9 cellular contexts compared by ENCODE assay signal in the genomic region with DNA sequence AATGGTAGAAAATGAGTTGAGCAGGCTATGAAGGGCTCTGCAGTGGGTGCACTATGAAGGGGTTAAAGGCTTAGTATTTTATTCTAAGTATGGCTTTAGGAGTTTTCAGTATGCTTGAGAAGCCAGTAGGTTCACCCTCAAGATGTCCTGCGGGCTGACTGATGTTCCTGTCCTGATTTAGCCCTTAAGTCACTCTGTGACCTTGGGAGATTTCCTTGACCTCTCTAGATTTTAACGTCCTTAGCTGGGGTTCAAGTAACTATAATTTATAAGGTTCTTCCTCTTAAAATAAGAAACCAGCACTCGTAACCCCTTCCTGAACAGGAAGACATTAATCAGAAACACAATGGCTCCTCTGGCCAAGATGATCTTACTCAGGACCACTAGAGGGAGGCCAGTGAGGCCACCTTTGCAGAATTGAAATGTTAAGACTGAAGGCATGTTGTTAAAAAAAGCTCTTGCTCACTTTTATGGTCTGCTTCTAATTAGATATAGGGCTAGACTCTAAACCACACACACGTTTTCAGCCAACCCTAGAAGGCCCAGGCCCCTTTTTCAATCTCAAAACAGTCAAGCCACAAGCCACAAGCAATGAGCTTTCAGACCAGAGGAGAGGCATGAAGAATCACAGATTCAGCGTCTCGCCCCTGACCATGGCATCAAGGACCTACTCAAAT. TPM values are rescaled to one million over a fixed set of nuclear protein-coding genes. Genes with fewer than 3 reads are reported as not detected.
DNase-seq lines count a peak whose midpoint lies in the region; ATAC-seq, FAIRE-seq and TF ChIP-seq lines count a peak whose summit lies in the region.
"Had no signal": no experiment of that assay in that cellular context is flagged by ENCODE, and none has a peak within 500 bp of the region (broad histone marks: within the 10 kb centered on the region; RNA-seq: fewer than 3 reads in every experiment).

No MANE protein-coding gene starts in this region.

- TF ChIP-seq CTCF in natural killer cell (IDR thresholded peaks at IDR 0.05) (no peak), dorsolateral prefrontal cortex (IDR thresholded peaks at IDR 0.05 in 54 of 56, conservative IDR thresholded peaks at IDR 0.05 in 2 of 56; ENCODE audit: low read depth in 1 of 56, partially characterized antibody in 56 of 56) (peak in 42 of 56 donors; percentile 10 to 44 (median 27)), upper lobe of right lung (IDR thresholded peaks at IDR 0.05) (peak; percentile 30)

- peaks cover 4% of the 10 kb centered on the region for H3K4me1 ChIP-seq in upper lobe of right lung

- H3K27ac ChIP-seq in dorsolateral prefrontal cortex, result no peak overlapping the region
- no peak overlapping the region for H3K27ac ChIP-seq in upper lobe of right lung

- H3K9me3 ChIP-seq in upper lobe of right lung, result no peaks in the 10 kb centered on the region

- H3K27me3 ChIP-seq in dorsolateral prefrontal cortex (no peaks in the 10 kb centered on the region), upper lobe of right lung (no peaks in the 10 kb centered on the region)

- H3K4me1 Mint-ChIP-seq in natural killer cell, result peaks cover 12 to 22% of the 10 kb centered on the region in 2 donors
- peaks cover 6 to 10% of the 10 kb centered on the region in 2 donors for H3K4me1 Mint-ChIP-seq in natural killer cell treated with Interleukin-12 subunit alpha and Interleukin-12 subunit beta and Interleukin-15 and Interleukin-18, amount 100 ng/mL, for 72 hours (ENCODE audit: low read depth in 2 of 2)
- H3K4me1 Mint-ChIP-seq: activated naive CD4-positive, alpha-beta T cell treated with anti-CD3 and anti-CD28 coated beads, Interleukin-2, amount 50 U/mL, for 24 hours had no signal

- H3K36me3 ChIP-seq in upper lobe of right lung, result no peaks in the 10 kb centered on the region

- no peak for DNase-seq in natural killer cell
- DNase-seq in natural killer cell treated with Interleukin-12 subunit alpha and Interleukin-12 subunit beta and Interleukin-15 and Interleukin-18, amount 100 ng/mL, for 72 hours (ENCODE audit: low spot score), result no peak
- DNase-seq in dorsolateral prefrontal cortex, result no peak
- DNase-seq in upper lobe of right lung, result no peak
- DNase-seq in RCC 7860 (ENCODE audit: low spot score), result no peak
- DNase-seq in NCI-H1436 treated with DMSO at 0.1 percent for 48 hours (lab: John Stamatoyannopoulos, UW), result no peak

- FAIRE-seq in RCC 7860 (lab: Jason Lieb, UNC), result no peak

- no peaks in the 10 kb centered on the region for H3K27me3 Mint-ChIP-seq in natural killer cell (ENCODE audit: low read depth in 2 of 2)
- peaks cover 0 to 2% of the 10 kb centered on the region in 2 donors for H3K27me3 Mint-ChIP-seq in natural killer cell treated with Interleukin-12 subunit alpha and Interleukin-12 subunit beta and Interleukin-15 and Interleukin-18, amount 100 ng/mL, for 72 hours
- H3K27me3 Mint-ChIP-seq: activated naive CD4-positive, alpha-beta T cell treated with anti-CD3 and anti-CD28 coated beads, Interleukin-2, amount 50 U/mL, for 24 hours had no signal

- ATAC-seq in natural killer cell, result peak in 2 of 3 donors; percentile 34 to 57
- no peak for ATAC-seq in natural killer cell treated with Interleukin-12 subunit alpha and Interleukin-12 subunit beta and Interleukin-15 and Interleukin-18, amount 100 ng/mL, for 72 hours
- ATAC-seq in HG03378 (IDR thresholded peaks at IDR 0.05; ENCODE audit: unreplicated experiment), result peak; percentile 52
- ATAC-seq in upper lobe of right lung, result no peak
- ATAC-seq in HG03457 (IDR thresholded peaks at IDR 0.05; ENCODE audit: unreplicated experiment), result no peak

- no peak overlapping the region for H3K27ac Mint-ChIP-seq in natural killer cell
- H3K27ac Mint-ChIP-seq in natural killer cell treated with Interleukin-12 subunit alpha and Interleukin-12 subunit beta and Interleukin-15 and Interleukin-18, amount 100 ng/mL, for 72 hours, result no peak overlapping the region
- H3K27ac Mint-ChIP-seq: activated naive CD4-positive, alpha-beta T cell treated with anti-CD3 and anti-CD28 coated beads, Interleukin-2, amount 50 U/mL, for 24 hours had no signal

- no peaks in the 10 kb centered on the region for H3K36me3 Mint-ChIP-seq in natural killer cell
- no peaks in the 10 kb centered on the region for H3K36me3 Mint-ChIP-seq in natural killer cell treated with Interleukin-12 subunit alpha and Interleukin-12 subunit beta and Interleukin-15 and Interleukin-18, amount 100 ng/mL, for 72 hours
- H3K36me3 Mint-ChIP-seq: activated naive CD4-positive, alpha-beta T cell treated with anti-CD3 and anti-CD28 coated beads, Interleukin-2, amount 50 U/mL, for 24 hours had no signal

- intact Hi-C loops in natural killer cell (cut with micrococcal nuclease) (no loop called here), dorsolateral prefrontal cortex (cut with DNase I) (no loop called here), upper lobe of right lung (cut with DNase I) (no loop called here)

- no peak overlapping the region for H3K4me3 ChIP-seq in dorsolateral prefrontal cortex
- no peak overlapping the region for H3K4me3 ChIP-seq in upper lobe of right lung

- no peak overlapping the region for H3K4me3 Mint-ChIP-seq in natural killer cell
- no peak overlapping the region for H3K4me3 Mint-ChIP-seq in natural killer cell treated with Interleukin-12 subunit alpha and Interleukin-12 subunit beta and Interleukin-15 and Interleukin-18, amount 100 ng/mL, for 72 hours
- H3K4me3 Mint-ChIP-seq: activated naive CD4-positive, alpha-beta T cell treated with anti-CD3 and anti-CD28 coated beads, Interleukin-2, amount 50 U/mL, for 24 hours had no signal

- no peaks in the 10 kb centered on the region for H3K9me3 Mint-ChIP-seq in natural killer cell
- H3K9me3 Mint-ChIP-seq in natural killer cell treated with Interleukin-12 subunit alpha and Interleukin-12 subunit beta and Interleukin-15 and Interleukin-18, amount 100 ng/mL, for 72 hours, result no peaks in the 10 kb centered on the region
- H3K9me3 Mint-ChIP-seq: activated naive CD4-positive, alpha-beta T cell treated with anti-CD3 and anti-CD28 coated beads, Interleukin-2, amount 50 U/mL, for 24 hours had no signal

RNA-seq across cellular contexts. Expression of gene CDK1, which starts 42.0 kb away (rescaled TPM):
- total RNA-seq in natural killer cell (1 to 10 TPM; 1.1 to 2.4 (median 1.9) TPM), dorsolateral prefrontal cortex (1 to 10 TPM in 38 of 120 experiments, under 1 TPM in 75, not detected in 7; 0.25 to 4.0 (median 0.81) TPM), upper lobe of right lung (3.4 TPM)
- 10 to 100 TPM; 52.9 to 61.1 TPM for total RNA-seq in natural killer cell treated with Interleukin-12 subunit alpha and Interleukin-12 subunit beta and Interleukin-15 and Interleukin-18, amount 100 ng/mL, for 72 hours

Comparison
In these comparisons a context has a peak if more than half of its experiments do, and no peak if none do; other contexts are left out.
1. ATAC-seq: peak in natural killer cell (2 of 3) and HG03378 (single experiment); none in natural killer cell treated with Interleukin-12 subunit alpha and Interleukin-12 subunit beta and Interleukin-15 and Interleukin-18, amount 100 ng/mL, for 72 hours (0 of 2), upper lobe of right lung (single experiment) and HG03457 (single experiment).
2. RNA of gene CDK1, which starts 42.0 kb away (total RNA-seq): 52.9 to 61.1 TPM in natural killer cell treated with Interleukin-12 subunit alpha and Interleukin-12 subunit beta and Interleukin-15 and Interleukin-18, amount 100 ng/mL, for 72 hours; 3.4 TPM in upper lobe of right lung (single experiment), 1.1 to 2.4 TPM in natural killer cell and 0.25 to 4.0 TPM in dorsolateral prefrontal cortex; every median in the first group is over 10 times any median in the second.